In the genomic region with DNA sequence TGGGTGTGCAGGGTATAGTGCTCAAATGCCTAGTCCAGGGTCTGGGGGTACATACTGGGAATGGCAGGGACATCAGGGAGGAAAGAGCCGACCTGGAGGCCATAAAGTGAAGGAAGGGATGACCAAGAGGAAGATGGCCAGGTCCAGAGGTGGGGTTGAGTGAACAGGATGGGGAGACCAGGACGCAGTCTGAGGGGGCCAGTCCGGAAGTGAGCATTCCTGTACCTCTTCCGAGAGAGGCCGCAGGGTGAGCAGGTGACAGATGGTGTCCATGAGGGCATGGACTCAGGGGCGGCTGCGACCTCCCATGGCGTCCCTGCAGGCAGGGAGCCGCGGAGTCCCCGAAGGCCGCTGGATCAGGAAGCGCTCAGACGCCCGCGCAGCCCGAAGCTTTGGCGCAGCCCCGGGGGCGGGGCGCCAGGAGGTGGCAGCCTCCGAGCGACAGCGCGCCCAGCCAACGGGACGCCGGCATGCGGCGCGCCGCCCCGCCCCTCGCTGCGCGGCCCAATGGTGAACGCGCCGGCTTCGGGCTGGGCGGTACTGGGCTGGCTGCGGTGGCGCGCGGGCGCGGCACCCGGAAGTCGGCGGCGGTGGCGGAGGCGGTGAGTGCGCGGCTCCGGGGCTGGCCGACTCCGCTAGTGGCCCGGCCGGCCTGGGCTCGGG, we compare ENCODE assay signal across 8 cellular contexts. TPM values are rescaled to one million over a fixed set of nuclear protein-coding genes. Genes with fewer than 3 reads are reported as not detected.
DNase-seq lines count a peak whose midpoint lies in the region; ATAC-seq and TF ChIP-seq lines count a peak whose summit lies in the region.

A gene with protein sequence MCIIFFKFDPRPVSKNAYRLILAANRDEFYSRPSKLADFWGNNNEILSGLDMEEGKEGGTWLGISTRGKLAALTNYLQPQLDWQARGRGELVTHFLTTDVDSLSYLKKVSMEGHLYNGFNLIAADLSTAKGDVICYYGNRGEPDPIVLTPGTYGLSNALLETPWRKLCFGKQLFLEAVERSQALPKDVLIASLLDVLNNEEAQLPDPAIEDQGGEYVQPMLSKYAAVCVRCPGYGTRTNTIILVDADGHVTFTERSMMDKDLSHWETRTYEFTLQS (plus strand): TSS at position 578 of the 663 bp plus-strand sequence. CDS start 15,689 bp downstream, outside the sequence.

- H3K27me3 ChIP-seq in HL-60 (ENCODE audit: insufficient read depth, poor library complexity, severe bottlenecking), result peaks cover under 1% of the 10 kb centered on the region

- intact Hi-C loops in CD14-positive monocyte (cut with micrococcal nuclease), result loop anchor here (5.0 to 10.0 kb wide), 4 partner anchors 33 to 97 kb away; a partner anchor contains a TSS

- H3K27me3 Mint-ChIP-seq in CD14-positive monocyte (ENCODE audit: low read depth in 3 of 3), result peaks cover 22 to 31% (median 23%) of the 10 kb centered on the region in 3 donors

- H3K4me3 Mint-ChIP-seq in CD14-positive monocyte, result peak within 1 kb of the TSS; percentile 96 to 97

- H3K27ac Mint-ChIP-seq in CD14-positive monocyte, result peak within 1 kb of the TSS; percentile 89 to 96 (median 94)

- DNase-seq in CD14-positive monocyte (ENCODE audit: low spot score) (peak; percentile 89), HL-60 (ENCODE audit: low read depth in 1 of 2, low spot score in 1 of 2) (peak; percentile 84 to 87), NK-92 (lab: John Stamatoyannopoulos, UW; ENCODE audit: unreplicated experiment) (peak; percentile 45), medulla oblongata (ENCODE audit: extremely low spot score) (peak; percentile 95)
- DNase-seq in activated CD8-positive, alpha-beta memory T cell treated with anti-CD3 and anti-CD28 coated beads for 1 hour (ENCODE audit: extremely low read depth in 1 of 2, low read depth in 1 of 2), result peak; percentile 70 to 90
- DNase-seq in effector CD8-positive, alpha-beta T cell (lab: John Stamatoyannopoulos, UW), result peak; percentile 85
- peak; percentile 85 to 87 (median 86) for DNase-seq in stimulated activated CD4-positive, alpha-beta T cell treated with anti-CD3 and anti-CD28 coated beads, TNF-alpha, amount 100 ng/mL, for 48 hours (ENCODE audit: low read depth in 3 of 3)

- ATAC-seq in GM19452 (IDR thresholded peaks at IDR 0.05; ENCODE audit: unreplicated experiment), result peak; percentile 78

- H3K27ac ChIP-seq in HL-60 (replicated peaks), result peak within 1 kb of the TSS; percentile 82

- H3K36me3 Mint-ChIP-seq in CD14-positive monocyte, result peaks cover 2 to 20% of the 10 kb centered on the region in 2 donors

- peaks cover 36% of the 10 kb centered on the region for H3K4me1 Mint-ChIP-seq in CD14-positive monocyte

- H3K4me3 ChIP-seq in HL-60 (replicated peaks; ENCODE audit: insufficient read depth, low read length), result peak within 1 kb of the TSS; percentile 89

- peaks cover 0 to 4% (median 0%) of the 10 kb centered on the region in 7 donors for H3K9me3 Mint-ChIP-seq in CD14-positive monocyte

- TF ChIP-seq CTCF in CD14-positive monocyte (IDR thresholded peaks at IDR 0.05), result no peak
- TF ChIP-seq CTCF in HL-60 (IDR thresholded peaks at IDR 0.05; ENCODE audit: insufficient read depth, low read length), result no peak

RNA-seq across cellular contexts. Expression of the gene that starts here (rescaled TPM):
- polyA plus RNA-seq in CD14-positive monocyte, result 10 to 100 TPM; 56.4 to 58.2 TPM

Comparison
In these comparisons a context has a peak if more than half of its experiments do, and no peak if none do; other contexts are left out.
1. Peak in every context shown above with its lines: DNase-seq, ATAC-seq, H3K4me3 ChIP-seq and H3K27ac ChIP-seq.
2. DNase-seq: peak in every context shown above with its lines; median percentile 95 in medulla oblongata; 89 in CD14-positive monocyte; 86 in stimulated activated CD4-positive, alpha-beta T cell treated with anti-CD3 and anti-CD28 coated beads, TNF-alpha, amount 100 ng/mL, for 48 hours; 86 in HL-60; 85 in effector CD8-positive, alpha-beta T cell; 80 in activated CD8-positive, alpha-beta memory T cell treated with anti-CD3 and anti-CD28 coated beads for 1 hour; 45 in NK-92.